In genomic region chr14:24292118-24292807, GRCh38 we compare ENCODE assay signal across 22 cellular contexts. TPM values are rescaled to one million over a fixed set of nuclear protein-coding genes. Genes with fewer than 3 reads are reported as not detected.
DNase-seq lines count a peak whose midpoint lies in the region; ATAC-seq and TF ChIP-seq lines count a peak whose summit lies in the region.
"Had no signal": no experiment of that assay in that cellular context is flagged by ENCODE, and none has a peak within 500 bp of the region (broad histone marks: within the 10 kb centered on the region; RNA-seq: fewer than 3 reads in every experiment).

No MANE protein-coding gene starts in this region.

- H3K36me3 ChIP-seq in mammary epithelial cell (ENCODE audit: insufficient read depth, low read length) (peaks cover 31% of the 10 kb centered on the region), neural progenitor cell (no peaks in the 10 kb centered on the region)

- no peak overlapping the region for H3K4me3 ChIP-seq in mammary epithelial cell (replicated peaks in 1 of 3; ENCODE audit: insufficient read depth in 1 of 3, low read depth in 2 of 3, low read length in 3 of 3)
- no peak overlapping the region for H3K4me3 ChIP-seq in neural progenitor cell
- H3K4me3 ChIP-seq: BLaER1, GM12878, GM23248 had no signal

- no peak for ATAC-seq in HG02763 (IDR thresholded peaks at IDR 0.05; ENCODE audit: unreplicated experiment)
- ATAC-seq: GM12878 had no signal

- no peaks in the 10 kb centered on the region for H3K27me3 ChIP-seq in mammary epithelial cell (ENCODE audit: insufficient read depth, low read length)
- no peaks in the 10 kb centered on the region for H3K27me3 ChIP-seq in neural progenitor cell
- H3K27me3 ChIP-seq: BLaER1 had no signal

- peaks cover 19% of the 10 kb centered on the region for H3K4me1 Mint-ChIP-seq in MCF 10A (ENCODE audit: insufficient read depth, unreplicated experiment)
- H3K4me1 Mint-ChIP-seq in neural progenitor cell: peaks cover 2% of the 10 kb centered on the region

- no peak overlapping the region for H3K9ac ChIP-seq in mammary epithelial cell (ENCODE audit: insufficient read depth, low read length)
- H3K9ac ChIP-seq in neural progenitor cell: peak overlapping the region; percentile 49
- H3K9ac ChIP-seq: BLaER1, GM23248 had no signal

- POLR2A ChIA-PET in MCF 10A (lab: Yijun Ruan, JAX): interaction anchor here (1.2 to 4.5 kb wide), 5 partner anchors 10 to 50 kb away, joined by 5 to 33 read pairs (median 13); partner anchors contain the start of genes RABGGTA and TINF2
- POLR2A ChIA-PET in RWPE1 (lab: Yijun Ruan, JAX; ENCODE audit: low non-redundant PET): no interaction called here

- dilution Hi-C loops in mammary epithelial cell (cut with HindIII; ENCODE audit: low sequenced_read_pairs): no loop called here

- BruUV-seq in MCF 10A (replicated peaks; lab: Mats Ljungman, UMichigan): no TSS peak
- BruUV-seq in mammary epithelial cell (replicated peaks; lab: Mats Ljungman, UMichigan): no TSS peak

- H3K79me2 ChIP-seq in mammary epithelial cell (ENCODE audit: insufficient read depth, low read length): peaks cover 16% of the 10 kb centered on the region
- H3K79me2 ChIP-seq in neural progenitor cell (ENCODE audit: low read depth): no peaks in the 10 kb centered on the region

- DNase-seq in MCF 10A (ENCODE audit: unreplicated experiment) (no peak), mammary epithelial cell (no peak), RWPE1 (ENCODE audit: low spot score) (no peak), neural progenitor cell (ENCODE audit: low spot score) (no peak), NCI-H1105 treated with DMSO at 0.1 percent for 48 hours (lab: John Stamatoyannopoulos, UW) (no peak)
- DNase-seq in stimulated activated CD4-positive, alpha-beta T cell treated with anti-CD3 and anti-CD28 coated beads, Interleukin-15, amount 100 ng/mL, for 24 hours: no peak
- DNase-seq: CD4-positive, alpha-beta T cell; CD8-positive, alpha-beta memory T cell; DMS 273 treated with DMSO at 0.1 percent for 48 hours; DMS79; EL; GDM1; GM23248; H7; HCEC 1CT had no signal

- no peaks in the 10 kb centered on the region for H3K9me3 ChIP-seq in mammary epithelial cell (replicated peaks; ENCODE audit: insufficient read depth, low read length)
- no peaks in the 10 kb centered on the region for H3K9me3 ChIP-seq in neural progenitor cell (ENCODE audit: low read depth)
- H3K9me3 ChIP-seq: BLaER1 had no signal

- intact Hi-C loops in MCF 10A (cut with micrococcal nuclease) (no loop called here), mammary epithelial cell (cut with micrococcal nuclease) (no loop called here)

- peaks cover 2% of the 10 kb centered on the region for H3F3A ChIP-seq in neural progenitor cell (ENCODE audit: low read depth)

- H3K27me3 Mint-ChIP-seq in MCF 10A (ENCODE audit: insufficient read depth, unreplicated experiment): no peaks in the 10 kb centered on the region
- H3K27me3 Mint-ChIP-seq in neural progenitor cell (ENCODE audit: insufficient read depth, low read depth): no peaks in the 10 kb centered on the region
- H3K27me3 Mint-ChIP-seq: B cell; CD4-positive, alpha-beta T cell; CD8-positive, alpha-beta memory T cell had no signal

- H3K4me1 ChIP-seq in mammary epithelial cell (ENCODE audit: insufficient read depth, low read length) (peaks cover 13% of the 10 kb centered on the region), neural progenitor cell (no peaks in the 10 kb centered on the region)

- peak overlapping the region; percentile 30 for H3K4me3 Mint-ChIP-seq in MCF 10A (ENCODE audit: unreplicated experiment)
- H3K4me3 Mint-ChIP-seq in neural progenitor cell: no peak overlapping the region
- H3K4me3 Mint-ChIP-seq: B cell; CD4-positive, alpha-beta T cell; CD8-positive, alpha-beta memory T cell had no signal

- WGBS in mammary epithelial cell (ENCODE audit: low coverage, missing lambda C conversion rate): 96% methylated on average over 10 of the region's 11 CpGs

- H3K27ac Mint-ChIP-seq in MCF 10A (ENCODE audit: low read depth, unreplicated experiment) (no peak overlapping the region), neural progenitor cell (no peak overlapping the region)
- H3K27ac Mint-ChIP-seq: B cell; CD4-positive, alpha-beta T cell had no signal

- in situ Hi-C loops in mammary epithelial cell (cut with MboI; ENCODE audit: low sequenced_read_pairs in 2 of 2): loop anchor here in 1 of 2 donors (5.0 kb wide), 1 partner anchor 45 kb away; no protein-coding TSS in a partner anchor

- H4K20me1 ChIP-seq in mammary epithelial cell (ENCODE audit: insufficient read depth, low read length) (no peaks in the 10 kb centered on the region), neural progenitor cell (ENCODE audit: low read depth) (no peaks in the 10 kb centered on the region)
- H4K20me1 ChIP-seq: BLaER1 had no signal

- H3K36me3 Mint-ChIP-seq in MCF 10A (ENCODE audit: insufficient read depth, unreplicated experiment): peaks cover 66% of the 10 kb centered on the region
- H3K36me3 Mint-ChIP-seq in neural progenitor cell: peaks cover 7% of the 10 kb centered on the region

- CTCF ChIA-PET in MCF 10A (lab: Yijun Ruan, JAX) (interaction anchor here (0.6 to 5.5 kb wide), 11 partner anchors 11 to 971 kb away, joined by 3 to 39 read pairs (median 4); partner anchors contain the start of genes CIDEB, LTB4R2, PABPN1 and TINF2), mammary epithelial cell (lab: Charles Lee; ENCODE audit: low non-redundant PET) (no interaction called here), RWPE1 (lab: Yijun Ruan, JAX) (interaction anchor here (1.0 to 1.7 kb wide), 3 partner anchors 9 to 50 kb away, joined by 3 to 4 read pairs (median 3); partner anchors contain the start of gene TINF2)

- H3K27ac ChIP-seq in mammary epithelial cell (ENCODE audit: insufficient read depth, low read depth, low read length): no peak overlapping the region
- peak overlapping the region; percentile 13; the same call in 1 of the 2 replicates for H3K27ac ChIP-seq in RWPE1
- no peak overlapping the region for H3K27ac ChIP-seq in neural progenitor cell
- H3K27ac ChIP-seq: 22Rv1, BLaER1, C4-2B, GM23248 had no signal

- H3K4me2 ChIP-seq in mammary epithelial cell (ENCODE audit: insufficient read depth, low read depth, low read length) (no peak overlapping the region), neural progenitor cell (no peak overlapping the region)
- H3K4me2 ChIP-seq: BLaER1 had no signal

- TF ChIP-seq CTCF in MCF 10A (IDR thresholded peaks at IDR 0.05; ENCODE audit: unreplicated experiment) (no peak), mammary epithelial cell (conservative IDR thresholded peaks at IDR 0.05 in 1 of 2, IDR thresholded peaks at IDR 0.05 in 1 of 2; ENCODE audit: extremely low read depth in 1 of 2, insufficient read depth in 1 of 2, low read depth in 1 of 2, low read length in 2 of 2) (no peak), RWPE1 (conservative IDR thresholded peaks at IDR 0.05; ENCODE audit: low read depth) (no peak), neural progenitor cell (IDR thresholded peaks at IDR 0.05) (no peak)

- H2AFZ ChIP-seq in mammary epithelial cell (ENCODE audit: low read depth, low read length): no peak overlapping the region
- H2AFZ ChIP-seq in neural progenitor cell (replicated peaks): no peak overlapping the region
- H2AFZ ChIP-seq: GM23248 had no signal

- H3K9me3 Mint-ChIP-seq in MCF 10A (ENCODE audit: unreplicated experiment) (no peaks in the 10 kb centered on the region), neural progenitor cell (no peaks in the 10 kb centered on the region)
- H3K9me3 Mint-ChIP-seq: CD4-positive, alpha-beta T cell; CD8-positive, alpha-beta memory T cell had no signal

RNA-seq across cellular contexts. Expression of gene DHRS1, which starts 7.3 kb away (rescaled TPM):
- total RNA-seq in MCF 10A (2022) (29.2 and 29.7 TPM in 2 replicates), mammary epithelial cell (10 to 100 TPM; 19.2 to 84.8 TPM), neural progenitor cell (ENCODE audit: low replicate concordance) (19.7 and 27.4 TPM in 2 replicates)
- 85.0 TPM for polyA plus RNA-seq in mammary epithelial cell
- polyA minus RNA-seq in mammary epithelial cell: 36.0 TPM

RNA-seq across cellular contexts. Expression of gene NOP9, which starts 7.4 kb away (rescaled TPM):
- total RNA-seq in MCF 10A (2022): 29.8 and 31.9 TPM in 2 replicates
- total RNA-seq in mammary epithelial cell: 10 to 100 TPM; 26.7 to 42.8 TPM
- polyA plus RNA-seq in mammary epithelial cell: 13.4 TPM
- 62.6 TPM for polyA minus RNA-seq in mammary epithelial cell
- 14.8 and 24.7 TPM in 2 replicates for total RNA-seq in neural progenitor cell (ENCODE audit: low replicate concordance)

RNA-seq across cellular contexts. Expression of gene CIDEB, which starts 15.5 kb away (rescaled TPM):
- total RNA-seq in MCF 10A (2022) (0.52 and 1.3 TPM in 2 replicates), mammary epithelial cell (1 to 10 TPM; 1.3 to 2.1 TPM), neural progenitor cell (ENCODE audit: low replicate concordance) (0.12 TPM in 1 of 2 replicates, not detected in the other)
- polyA plus RNA-seq in mammary epithelial cell: 3.3 TPM
- 5.4 TPM for polyA minus RNA-seq in mammary epithelial cell
- total RNA-seq: H1 had no signal

RNA-seq across cellular contexts. Expression of gene LTB4R2, which starts 17.7 kb away (rescaled TPM):
- 21.7 and 23.8 TPM in 2 replicates for total RNA-seq in MCF 10A (2022)
- 10 to 100 TPM; 17.8 to 33.8 TPM for total RNA-seq in mammary epithelial cell
- 7.3 TPM for polyA plus RNA-seq in mammary epithelial cell
- 2.2 TPM for polyA minus RNA-seq in mammary epithelial cell
- 1.8 and 9.0 TPM in 2 replicates for total RNA-seq in neural progenitor cell (ENCODE audit: low replicate concordance)

RNA-seq across cellular contexts. Expression of gene LTB4R, which starts 19.0 kb away (rescaled TPM):
- total RNA-seq in MCF 10A (2022) (15.8 and 19.9 TPM in 2 replicates), mammary epithelial cell (10 to 100 TPM in 1 of 2 donors, 1 to 10 TPM in 1; 6.8 to 25.5 TPM), neural progenitor cell (ENCODE audit: low replicate concordance) (1.9 and 4.6 TPM in 2 replicates)
- 9.2 TPM for polyA plus RNA-seq in mammary epithelial cell
- 25.0 TPM for polyA minus RNA-seq in mammary epithelial cell
